10 cellular contexts compared by ENCODE assay signal in genomic region chr14:94445003-94445402, GRCh38. TPM values are rescaled to one million over a fixed set of nuclear protein-coding genes. Genes with fewer than 3 reads are reported as not detected.
"Had no signal": no experiment of that assay in that cellular context is flagged by ENCODE, and none has a peak within 500 bp of the region (broad histone marks: within the 10 kb centered on the region; RNA-seq: fewer than 3 reads in every experiment).

No MANE protein-coding gene starts in this region.

- H3K4me3 ChIP-seq: GM23248, K562 had no signal

- FAIRE-seq: H1, H54, K562 had no signal

- ATAC-seq: K562 had no signal

- H3K9ac ChIP-seq: GM23248 had no signal

- DNase-seq: GM23248, H9, HCEC 1CT, IMR-90, KG1 had no signal

- H3K27ac ChIP-seq: GM23248, HL-60 had no signal

- H2AFZ ChIP-seq: GM23248 had no signal

RNA-seq across cellular contexts. Expression of gene SERPINA11, which starts 7.6 kb away (rescaled TPM):
- total RNA-seq: GM23248, H9, HT1080, IMR-90, K562 had no signal
- polyA plus RNA-seq: GM23248, IMR-90, K562 had no signal

RNA-seq across cellular contexts. Expression of gene SERPINA9, which starts 31.0 kb away (rescaled TPM):
- total RNA-seq: GM23248, H1, H9, HT1080, K562 had no signal
- polyA plus RNA-seq: H1, K562 had no signal

RNA-seq across cellular contexts. Expression of gene SERPINA1, which starts 56.6 kb away (rescaled TPM):
- total RNA-seq: H1, H9 had no signal
- polyA plus RNA-seq: K562 had no signal
